ENCODE assay signal across 1 cellular context in the genomic region with DNA sequence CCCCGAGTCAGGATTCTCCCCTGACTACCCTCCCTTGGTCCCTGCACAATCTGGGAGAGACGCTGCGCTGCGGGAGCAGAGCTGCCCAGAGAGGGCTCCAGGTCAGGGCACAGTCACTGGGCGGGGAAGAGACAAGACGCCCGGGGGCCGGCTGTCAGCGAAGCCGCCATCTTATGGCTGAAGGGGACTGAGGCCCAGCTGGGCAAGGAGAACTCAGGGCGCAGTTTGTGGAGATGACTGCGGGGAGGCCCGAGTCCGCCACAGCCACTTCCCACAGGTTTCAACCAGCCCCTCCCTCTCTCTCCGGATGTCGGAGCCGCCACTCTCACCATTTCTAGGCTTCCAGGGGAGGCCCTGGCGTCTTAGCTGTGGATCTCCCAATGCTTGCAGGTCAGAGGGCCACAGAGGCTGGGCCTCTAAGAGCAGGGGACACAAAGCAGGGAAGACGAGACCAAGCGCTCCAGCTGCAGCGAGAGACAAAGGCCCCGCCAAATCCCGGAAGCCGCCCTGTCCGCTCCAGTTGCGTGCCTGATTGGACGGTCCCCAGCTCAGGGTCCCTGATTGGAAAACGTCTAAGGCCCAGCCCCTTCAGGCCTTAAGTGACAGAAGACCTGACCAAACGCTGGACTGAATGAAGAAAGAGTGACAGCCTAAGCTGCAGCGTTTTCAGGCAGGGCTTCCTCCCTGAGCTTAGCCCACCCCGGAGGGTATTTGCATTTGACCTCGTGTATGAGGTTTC.
TF ChIP-seq lines count a peak whose summit lies in the region.

ZNF724 (minus strand) TSS at position 484 of the 739 bp plus-strand sequence; CDS start at position 332, 152 bp downstream.

TF ChIP-seq in SK-N-SH, 30 proteins besides CTCF, POLR2A, EP300 and RAD21 (continued from another document):
- TF ChIP-seq, protein P1, sequence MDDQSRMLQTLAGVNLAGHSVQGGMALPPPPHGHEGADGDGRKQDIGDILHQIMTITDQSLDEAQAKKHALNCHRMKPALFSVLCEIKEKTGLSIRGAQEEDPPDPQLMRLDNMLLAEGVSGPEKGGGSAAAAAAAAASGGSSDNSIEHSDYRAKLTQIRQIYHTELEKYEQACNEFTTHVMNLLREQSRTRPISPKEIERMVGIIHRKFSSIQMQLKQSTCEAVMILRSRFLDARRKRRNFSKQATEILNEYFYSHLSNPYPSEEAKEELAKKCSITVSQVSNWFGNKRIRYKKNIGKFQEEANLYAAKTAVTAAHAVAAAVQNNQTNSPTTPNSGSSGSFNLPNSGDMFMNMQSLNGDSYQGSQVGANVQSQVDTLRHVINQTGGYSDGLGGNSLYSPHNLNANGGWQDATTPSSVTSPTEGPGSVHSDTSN (IDR thresholded peaks at IDR 0.05): peak; percentile 100
- TF ChIP-seq RXRA (IDR thresholded peaks at IDR 0.05; ENCODE audit: borderline replicate concordance, low read depth): no peak
- peak; percentile 91 for TF ChIP-seq CHD2 (IDR thresholded peaks at IDR 0.05; ENCODE audit: low read length, partially characterized antibody)
- peak; percentile 90 for TF ChIP-seq MXI1 (IDR thresholded peaks at IDR 0.05; ENCODE audit: low read depth, low read length)
- 0 out of 2 replicates have a peak, but pooled peaks have one; percentile 12 for TF ChIP-seq ZBTB33 (IDR thresholded peaks at IDR 0.05; ENCODE audit: borderline replicate concordance, low read depth)
- no peak for TF ChIP-seq JUND (IDR thresholded peaks at IDR 0.05)
- TF ChIP-seq USF1 (IDR thresholded peaks at IDR 0.05; ENCODE audit: borderline replicate concordance, low read depth): no peak
- TF ChIP-seq GABPA (IDR thresholded peaks at IDR 0.05; ENCODE audit: low read depth): peak; percentile 80
- peak; percentile 67; the same call in 1 of the 2 replicates for TF ChIP-seq SIN3A (IDR thresholded peaks at IDR 0.05; ENCODE audit: borderline replicate concordance, low read depth, low read length)
TF ChIP-seq in SK-N-SH: peak in this region for 11.
